1 cellular context compared by ENCODE assay signal in the genomic region with DNA sequence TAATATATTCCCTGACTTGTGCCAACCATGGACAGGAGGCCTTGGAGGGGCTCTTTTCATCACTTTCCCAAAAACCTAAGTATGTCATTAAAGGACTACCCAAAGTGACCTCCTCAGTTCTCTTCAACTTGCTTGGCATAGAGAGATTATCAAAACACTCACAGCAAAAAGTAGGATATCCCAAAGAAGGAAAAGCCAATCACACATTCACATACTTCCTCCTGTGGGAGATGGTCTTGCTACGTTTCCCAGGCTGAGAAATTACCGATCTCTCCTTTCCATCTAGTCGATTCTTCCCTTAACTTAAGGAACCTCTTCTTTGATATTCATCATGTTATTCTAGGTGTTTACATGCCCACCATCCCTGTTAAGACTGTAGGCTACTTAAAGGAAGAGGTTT.
TF ChIP-seq lines count a peak whose summit lies in the region.

No MANE protein-coding gene starts in this region.

TF ChIP-seq in GM23338, 12 proteins besides CTCF, POLR2A, EP300 and RAD21 (continued from another document):
- no peak for TF ChIP-seq EZH2 (IDR thresholded peaks at IDR 0.05; ENCODE audit: low read depth, unreplicated experiment)
- no peak for TF ChIP-seq ZNF114 (CRISPR knock-in tag; IDR thresholded peaks at IDR 0.05)
